Comparison of ENCODE assay signal across 2 cellular contexts in the genomic region with DNA sequence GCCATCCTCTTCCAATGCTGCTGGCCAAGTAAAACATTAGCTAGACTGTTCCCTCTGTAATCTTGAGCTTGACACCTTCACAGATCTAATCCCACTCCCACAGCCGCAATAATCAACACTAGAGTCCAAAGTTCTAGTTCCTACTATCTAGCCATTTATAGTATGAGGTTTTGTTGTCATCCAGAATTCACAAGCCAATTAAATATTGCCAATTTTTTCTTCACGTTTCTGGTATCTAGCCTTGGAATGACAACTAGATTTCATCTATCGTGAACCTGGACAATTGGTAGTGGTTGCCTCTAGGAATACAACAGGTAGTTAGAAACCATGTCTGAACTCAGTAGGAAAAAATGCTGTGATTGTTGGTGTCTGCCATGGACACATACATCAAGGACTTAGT.
TF ChIP-seq lines count a peak whose summit lies in the region.

No MANE protein-coding gene starts in this region.

TF ChIP-seq in WTC11, 78 proteins besides CTCF, POLR2A, EP300 and RAD21 (continued from another document):
- TF ChIP-seq, protein P1, sequence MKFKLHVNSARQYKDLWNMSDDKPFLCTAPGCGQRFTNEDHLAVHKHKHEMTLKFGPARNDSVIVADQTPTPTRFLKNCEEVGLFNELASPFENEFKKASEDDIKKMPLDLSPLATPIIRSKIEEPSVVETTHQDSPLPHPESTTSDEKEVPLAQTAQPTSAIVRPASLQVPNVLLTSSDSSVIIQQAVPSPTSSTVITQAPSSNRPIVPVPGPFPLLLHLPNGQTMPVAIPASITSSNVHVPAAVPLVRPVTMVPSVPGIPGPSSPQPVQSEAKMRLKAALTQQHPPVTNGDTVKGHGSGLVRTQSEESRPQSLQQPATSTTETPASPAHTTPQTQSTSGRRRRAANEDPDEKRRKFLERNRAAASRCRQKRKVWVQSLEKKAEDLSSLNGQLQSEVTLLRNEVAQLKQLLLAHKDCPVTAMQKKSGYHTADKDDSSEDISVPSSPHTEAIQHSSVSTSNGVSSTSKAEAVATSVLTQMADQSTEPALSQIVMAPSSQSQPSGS (CRISPR knock-in tag; IDR thresholded peaks at IDR 0.05; ENCODE audit: borderline replicate concordance, low read depth), result no peak
- TF ChIP-seq, protein P2, sequence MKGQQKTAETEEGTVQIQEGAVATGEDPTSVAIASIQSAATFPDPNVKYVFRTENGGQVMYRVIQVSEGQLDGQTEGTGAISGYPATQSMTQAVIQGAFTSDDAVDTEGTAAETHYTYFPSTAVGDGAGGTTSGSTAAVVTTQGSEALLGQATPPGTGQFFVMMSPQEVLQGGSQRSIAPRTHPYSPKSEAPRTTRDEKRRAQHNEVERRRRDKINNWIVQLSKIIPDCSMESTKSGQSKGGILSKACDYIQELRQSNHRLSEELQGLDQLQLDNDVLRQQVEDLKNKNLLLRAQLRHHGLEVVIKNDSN (CRISPR knock-in tag; IDR thresholded peaks at IDR 0.05), result no peak

TF ChIP-seq in HepG2, 621 proteins besides CTCF, POLR2A, EP300 and RAD21 (continued from another document and continues in another):
- TF ChIP-seq, protein P3, sequence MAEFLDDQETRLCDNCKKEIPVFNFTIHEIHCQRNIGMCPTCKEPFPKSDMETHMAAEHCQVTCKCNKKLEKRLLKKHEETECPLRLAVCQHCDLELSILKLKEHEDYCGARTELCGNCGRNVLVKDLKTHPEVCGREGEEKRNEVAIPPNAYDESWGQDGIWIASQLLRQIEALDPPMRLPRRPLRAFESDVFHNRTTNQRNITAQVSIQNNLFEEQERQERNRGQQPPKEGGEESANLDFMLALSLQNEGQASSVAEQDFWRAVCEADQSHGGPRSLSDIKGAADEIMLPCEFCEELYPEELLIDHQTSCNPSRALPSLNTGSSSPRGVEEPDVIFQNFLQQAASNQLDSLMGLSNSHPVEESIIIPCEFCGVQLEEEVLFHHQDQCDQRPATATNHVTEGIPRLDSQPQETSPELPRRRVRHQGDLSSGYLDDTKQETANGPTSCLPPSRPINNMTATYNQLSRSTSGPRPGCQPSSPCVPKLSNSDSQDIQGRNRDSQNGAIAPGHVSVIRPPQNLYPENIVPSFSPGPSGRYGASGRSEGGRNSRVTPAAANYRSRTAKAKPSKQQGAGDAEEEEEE (CRISPR knock-in tag; IDR thresholded peaks at IDR 0.05; ENCODE audit: borderline replicate concordance), result no peak
- TF ChIP-seq SRF (IDR thresholded peaks at IDR 0.05; ENCODE audit: low read depth, low read length), result peak; percentile 85
- peak; percentile 26; the same call in 1 of the 2 replicates for TF ChIP-seq FOXO1 (CRISPR knock-in tag; IDR thresholded peaks at IDR 0.05)
- TF ChIP-seq ZNF747 (CRISPR knock-in tag; IDR thresholded peaks at IDR 0.05; ENCODE audit: borderline replicate concordance), result 0 out of 2 replicates have a peak, but pooled peaks have one; percentile 29
- TF ChIP-seq, protein P4, sequence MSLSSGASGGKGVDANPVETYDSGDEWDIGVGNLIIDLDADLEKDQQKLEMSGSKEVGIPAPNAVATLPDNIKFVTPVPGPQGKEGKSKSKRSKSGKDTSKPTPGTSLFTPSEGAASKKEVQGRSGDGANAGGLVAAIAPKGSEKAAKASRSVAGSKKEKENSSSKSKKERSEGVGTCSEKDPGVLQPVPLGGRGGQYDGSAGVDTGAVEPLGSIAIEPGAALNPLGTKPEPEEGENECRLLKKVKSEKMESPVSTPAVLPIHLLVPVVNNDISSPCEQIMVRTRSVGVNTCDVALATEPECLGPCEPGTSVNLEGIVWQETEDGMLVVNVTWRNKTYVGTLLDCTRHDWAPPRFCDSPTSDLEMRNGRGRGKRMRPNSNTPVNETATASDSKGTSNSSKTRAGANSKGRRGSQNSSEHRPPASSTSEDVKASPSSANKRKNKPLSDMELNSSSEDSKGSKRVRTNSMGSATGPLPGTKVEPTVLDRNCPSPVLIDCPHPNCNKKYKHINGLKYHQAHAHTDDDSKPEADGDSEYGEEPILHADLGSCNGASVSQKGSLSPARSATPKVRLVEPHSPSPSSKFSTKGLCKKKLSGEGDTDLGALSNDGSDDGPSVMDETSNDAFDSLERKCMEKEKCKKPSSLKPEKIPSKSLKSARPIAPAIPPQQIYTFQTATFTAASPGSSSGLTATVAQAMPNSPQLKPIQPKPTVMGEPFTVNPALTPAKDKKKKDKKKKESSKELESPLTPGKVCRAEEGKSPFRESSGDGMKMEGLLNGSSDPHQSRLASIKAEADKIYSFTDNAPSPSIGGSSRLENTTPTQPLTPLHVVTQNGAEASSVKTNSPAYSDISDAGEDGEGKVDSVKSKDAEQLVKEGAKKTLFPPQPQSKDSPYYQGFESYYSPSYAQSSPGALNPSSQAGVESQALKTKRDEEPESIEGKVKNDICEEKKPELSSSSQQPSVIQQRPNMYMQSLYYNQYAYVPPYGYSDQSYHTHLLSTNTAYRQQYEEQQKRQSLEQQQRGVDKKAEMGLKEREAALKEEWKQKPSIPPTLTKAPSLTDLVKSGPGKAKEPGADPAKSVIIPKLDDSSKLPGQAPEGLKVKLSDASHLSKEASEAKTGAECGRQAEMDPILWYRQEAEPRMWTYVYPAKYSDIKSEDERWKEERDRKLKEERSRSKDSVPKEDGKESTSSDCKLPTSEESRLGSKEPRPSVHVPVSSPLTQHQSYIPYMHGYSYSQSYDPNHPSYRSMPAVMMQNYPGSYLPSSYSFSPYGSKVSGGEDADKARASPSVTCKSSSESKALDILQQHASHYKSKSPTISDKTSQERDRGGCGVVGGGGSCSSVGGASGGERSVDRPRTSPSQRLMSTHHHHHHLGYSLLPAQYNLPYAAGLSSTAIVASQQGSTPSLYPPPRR (CRISPR knock-in tag; IDR thresholded peaks at IDR 0.05; ENCODE audit: borderline replicate concordance), result peak; percentile 85
- TF ChIP-seq, protein P5, sequence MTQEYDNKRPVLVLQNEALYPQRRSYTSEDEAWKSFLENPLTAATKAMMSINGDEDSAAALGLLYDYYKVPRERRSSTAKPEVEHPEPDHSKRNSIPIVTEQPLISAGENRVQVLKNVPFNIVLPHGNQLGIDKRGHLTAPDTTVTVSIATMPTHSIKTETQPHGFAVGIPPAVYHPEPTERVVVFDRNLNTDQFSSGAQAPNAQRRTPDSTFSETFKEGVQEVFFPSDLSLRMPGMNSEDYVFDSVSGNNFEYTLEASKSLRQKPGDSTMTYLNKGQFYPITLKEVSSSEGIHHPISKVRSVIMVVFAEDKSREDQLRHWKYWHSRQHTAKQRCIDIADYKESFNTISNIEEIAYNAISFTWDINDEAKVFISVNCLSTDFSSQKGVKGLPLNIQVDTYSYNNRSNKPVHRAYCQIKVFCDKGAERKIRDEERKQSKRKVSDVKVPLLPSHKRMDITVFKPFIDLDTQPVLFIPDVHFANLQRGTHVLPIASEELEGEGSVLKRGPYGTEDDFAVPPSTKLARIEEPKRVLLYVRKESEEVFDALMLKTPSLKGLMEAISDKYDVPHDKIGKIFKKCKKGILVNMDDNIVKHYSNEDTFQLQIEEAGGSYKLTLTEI (CRISPR knock-in tag; conservative IDR thresholded peaks at IDR 0.05), result no peak
- TF ChIP-seq, protein P6, sequence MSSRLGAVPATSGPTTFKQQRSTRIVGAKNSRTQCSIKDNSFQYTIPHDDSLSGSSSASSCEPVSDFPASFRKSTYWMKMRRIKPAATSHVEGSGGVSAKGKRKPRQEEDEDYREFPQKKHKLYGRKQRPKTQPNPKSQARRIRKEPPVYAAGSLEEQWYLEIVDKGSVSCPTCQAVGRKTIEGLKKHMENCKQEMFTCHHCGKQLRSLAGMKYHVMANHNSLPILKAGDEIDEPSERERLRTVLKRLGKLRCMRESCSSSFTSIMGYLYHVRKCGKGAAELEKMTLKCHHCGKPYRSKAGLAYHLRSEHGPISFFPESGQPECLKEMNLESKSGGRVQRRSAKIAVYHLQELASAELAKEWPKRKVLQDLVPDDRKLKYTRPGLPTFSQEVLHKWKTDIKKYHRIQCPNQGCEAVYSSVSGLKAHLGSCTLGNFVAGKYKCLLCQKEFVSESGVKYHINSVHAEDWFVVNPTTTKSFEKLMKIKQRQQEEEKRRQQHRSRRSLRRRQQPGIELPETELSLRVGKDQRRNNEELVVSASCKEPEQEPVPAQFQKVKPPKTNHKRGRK (CRISPR knock-in tag; IDR thresholded peaks at IDR 0.05), result no peak
- TF ChIP-seq, protein P7, sequence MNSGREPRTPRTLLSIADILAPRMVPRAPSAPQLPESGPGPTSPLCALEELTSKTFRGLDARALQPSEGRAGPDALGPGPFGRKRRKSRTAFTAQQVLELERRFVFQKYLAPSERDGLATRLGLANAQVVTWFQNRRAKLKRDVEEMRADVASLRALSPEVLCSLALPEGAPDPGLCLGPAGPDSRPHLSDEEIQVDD (CRISPR knock-in tag; IDR thresholded peaks at IDR 0.05; ENCODE audit: borderline replicate concordance), result no peak
- TF ChIP-seq, protein P8, sequence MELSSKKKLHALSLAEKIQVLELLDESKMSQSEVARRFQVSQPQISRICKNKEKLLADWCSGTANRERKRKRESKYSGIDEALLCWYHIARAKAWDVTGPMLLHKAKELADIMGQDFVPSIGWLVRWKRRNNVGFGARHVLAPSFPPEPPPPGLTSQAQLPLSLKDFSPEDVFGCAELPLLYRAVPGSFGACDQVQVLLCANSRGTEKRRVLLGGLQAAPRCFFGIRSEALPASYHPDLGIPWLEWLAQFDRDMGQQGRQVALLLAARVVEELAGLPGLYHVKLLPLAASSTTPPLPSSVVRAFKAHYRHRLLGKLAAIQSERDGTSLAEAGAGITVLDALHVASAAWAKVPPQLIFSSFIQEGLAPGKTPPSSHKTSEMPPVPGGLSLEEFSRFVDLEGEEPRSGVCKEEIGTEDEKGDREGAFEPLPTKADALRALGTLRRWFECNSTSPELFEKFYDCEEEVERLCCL (CRISPR knock-in tag; IDR thresholded peaks at IDR 0.05; ENCODE audit: borderline replicate concordance), result no peak
- no peak for TF ChIP-seq ZNF879 (CRISPR knock-in tag; IDR thresholded peaks at IDR 0.05)
- no peak for TF ChIP-seq GABPB1 (CRISPR knock-in tag; IDR thresholded peaks at IDR 0.05)
- no peak for TF ChIP-seq NFRKB (IDR thresholded peaks at IDR 0.05)
- TF ChIP-seq ZMYM4 (CRISPR knock-in tag; IDR thresholded peaks at IDR 0.05), result peak; percentile 88
- TF ChIP-seq, protein P9, sequence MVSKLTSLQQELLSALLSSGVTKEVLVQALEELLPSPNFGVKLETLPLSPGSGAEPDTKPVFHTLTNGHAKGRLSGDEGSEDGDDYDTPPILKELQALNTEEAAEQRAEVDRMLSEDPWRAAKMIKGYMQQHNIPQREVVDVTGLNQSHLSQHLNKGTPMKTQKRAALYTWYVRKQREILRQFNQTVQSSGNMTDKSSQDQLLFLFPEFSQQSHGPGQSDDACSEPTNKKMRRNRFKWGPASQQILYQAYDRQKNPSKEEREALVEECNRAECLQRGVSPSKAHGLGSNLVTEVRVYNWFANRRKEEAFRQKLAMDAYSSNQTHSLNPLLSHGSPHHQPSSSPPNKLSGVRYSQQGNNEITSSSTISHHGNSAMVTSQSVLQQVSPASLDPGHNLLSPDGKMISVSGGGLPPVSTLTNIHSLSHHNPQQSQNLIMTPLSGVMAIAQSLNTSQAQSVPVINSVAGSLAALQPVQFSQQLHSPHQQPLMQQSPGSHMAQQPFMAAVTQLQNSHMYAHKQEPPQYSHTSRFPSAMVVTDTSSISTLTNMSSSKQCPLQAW (CRISPR knock-in tag; IDR thresholded peaks at IDR 0.05), result peak; percentile 91
- TF ChIP-seq YY1 (IDR thresholded peaks at IDR 0.05; ENCODE audit: insufficient read depth, insufficient replicate concordance, low read depth, low read length), result no peak
- TF ChIP-seq ZNF552 (CRISPR knock-in tag; IDR thresholded peaks at IDR 0.05; ENCODE audit: borderline replicate concordance), result no peak
- TF ChIP-seq GLI4 (CRISPR knock-in tag; IDR thresholded peaks at IDR 0.05; ENCODE audit: borderline replicate concordance), result no peak
- TF ChIP-seq, protein P10, sequence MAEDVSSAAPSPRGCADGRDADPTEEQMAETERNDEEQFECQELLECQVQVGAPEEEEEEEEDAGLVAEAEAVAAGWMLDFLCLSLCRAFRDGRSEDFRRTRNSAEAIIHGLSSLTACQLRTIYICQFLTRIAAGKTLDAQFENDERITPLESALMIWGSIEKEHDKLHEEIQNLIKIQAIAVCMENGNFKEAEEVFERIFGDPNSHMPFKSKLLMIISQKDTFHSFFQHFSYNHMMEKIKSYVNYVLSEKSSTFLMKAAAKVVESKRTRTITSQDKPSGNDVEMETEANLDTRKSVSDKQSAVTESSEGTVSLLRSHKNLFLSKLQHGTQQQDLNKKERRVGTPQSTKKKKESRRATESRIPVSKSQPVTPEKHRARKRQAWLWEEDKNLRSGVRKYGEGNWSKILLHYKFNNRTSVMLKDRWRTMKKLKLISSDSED (CRISPR knock-in tag; IDR thresholded peaks at IDR 0.05), result no peak
- TF ChIP-seq, protein P11, sequence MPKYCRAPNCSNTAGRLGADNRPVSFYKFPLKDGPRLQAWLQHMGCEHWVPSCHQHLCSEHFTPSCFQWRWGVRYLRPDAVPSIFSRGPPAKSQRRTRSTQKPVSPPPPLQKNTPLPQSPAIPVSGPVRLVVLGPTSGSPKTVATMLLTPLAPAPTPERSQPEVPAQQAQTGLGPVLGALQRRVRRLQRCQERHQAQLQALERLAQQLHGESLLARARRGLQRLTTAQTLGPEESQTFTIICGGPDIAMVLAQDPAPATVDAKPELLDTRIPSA (CRISPR knock-in tag; IDR thresholded peaks at IDR 0.05; ENCODE audit: borderline replicate concordance), result no peak
- peak; percentile 40 for TF ChIP-seq SKI (IDR thresholded peaks at IDR 0.05; ENCODE audit: partially characterized antibody)
- no peak for TF ChIP-seq AGO1 (IDR thresholded peaks at IDR 0.05; ENCODE audit: low read depth, low read length, poor library complexity, severe bottlenecking)
- no peak for TF ChIP-seq MED8 (CRISPR knock-in tag; IDR thresholded peaks at IDR 0.05; ENCODE audit: insufficient replicate concordance)
- TF ChIP-seq, protein P12, sequence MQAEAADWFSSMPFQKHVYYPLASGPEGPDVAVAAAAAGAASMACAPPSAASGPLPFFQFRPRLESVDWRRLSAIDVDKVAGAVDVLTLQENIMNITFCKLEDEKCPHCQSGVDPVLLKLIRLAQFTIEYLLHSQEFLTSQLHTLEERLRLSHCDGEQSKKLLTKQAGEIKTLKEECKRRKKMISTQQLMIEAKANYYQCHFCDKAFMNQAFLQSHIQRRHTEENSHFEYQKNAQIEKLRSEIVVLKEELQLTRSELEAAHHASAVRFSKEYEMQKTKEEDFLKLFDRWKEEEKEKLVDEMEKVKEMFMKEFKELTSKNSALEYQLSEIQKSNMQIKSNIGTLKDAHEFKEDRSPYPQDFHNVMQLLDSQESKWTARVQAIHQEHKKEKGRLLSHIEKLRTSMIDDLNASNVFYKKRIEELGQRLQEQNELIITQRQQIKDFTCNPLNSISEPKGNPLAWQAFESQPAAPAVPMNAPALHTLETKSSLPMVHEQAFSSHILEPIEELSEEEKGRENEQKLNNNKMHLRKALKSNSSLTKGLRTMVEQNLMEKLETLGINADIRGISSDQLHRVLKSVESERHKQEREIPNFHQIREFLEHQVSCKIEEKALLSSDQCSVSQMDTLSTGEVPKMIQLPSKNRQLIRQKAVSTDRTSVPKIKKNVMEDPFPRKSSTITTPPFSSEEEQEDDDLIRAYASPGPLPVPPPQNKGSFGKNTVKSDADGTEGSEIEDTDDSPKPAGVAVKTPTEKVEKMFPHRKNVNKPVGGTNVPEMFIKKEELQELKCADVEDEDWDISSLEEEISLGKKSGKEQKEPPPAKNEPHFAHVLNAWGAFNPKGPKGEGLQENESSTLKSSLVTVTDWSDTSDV (CRISPR knock-in tag; IDR thresholded peaks at IDR 0.05), result no peak
- TF ChIP-seq, protein P13, sequence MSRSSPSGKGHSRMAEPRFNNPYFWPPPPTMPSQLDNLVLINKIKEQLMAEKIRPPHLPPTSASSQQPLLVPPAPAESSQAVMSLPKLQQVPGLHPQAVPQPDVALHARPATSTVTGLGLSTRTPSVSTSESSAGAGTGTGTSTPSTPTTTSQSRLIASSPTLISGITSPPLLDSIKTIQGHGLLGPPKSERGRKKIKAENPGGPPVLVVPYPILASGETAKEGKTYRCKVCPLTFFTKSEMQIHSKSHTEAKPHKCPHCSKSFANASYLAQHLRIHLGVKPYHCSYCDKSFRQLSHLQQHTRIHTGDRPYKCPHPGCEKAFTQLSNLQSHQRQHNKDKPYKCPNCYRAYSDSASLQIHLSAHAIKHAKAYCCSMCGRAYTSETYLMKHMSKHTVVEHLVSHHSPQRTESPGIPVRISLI (CRISPR knock-in tag; IDR thresholded peaks at IDR 0.05; ENCODE audit: borderline replicate concordance), result 0 out of 2 replicates have a peak, but pooled peaks have one; percentile 43
